In genomic region chr6:143276436-143276835, GRCh38 we compare ENCODE assay signal across 9 cellular contexts.
DNase-seq lines count a peak whose midpoint lies in the region; ATAC-seq and TF ChIP-seq lines count a peak whose summit lies in the region.
"Had no signal": no experiment of that assay in that cellular context is flagged by ENCODE, and none has a peak within 500 bp of the region (broad histone marks: within the 10 kb centered on the region; RNA-seq: fewer than 3 reads in every experiment).

No MANE protein-coding gene starts in this region.

- H4K20me1 ChIP-seq in neural progenitor cell (ENCODE audit: low read depth): no peaks in the 10 kb centered on the region
- H4K20me1 ChIP-seq in OCI-LY7 (ENCODE audit: insufficient read depth, low read length): 0 out of 2 replicates have a peak, but pooled peaks cover 2% of the 10 kb centered on the region

- H3K4me1 ChIP-seq in neural progenitor cell: no peaks in the 10 kb centered on the region
- H3K4me1 ChIP-seq in OCI-LY7 (ENCODE audit: insufficient read depth, low read length, poor library complexity, severe bottlenecking): no peaks in the 10 kb centered on the region

- H3K4me2 ChIP-seq in neural progenitor cell (no peak overlapping the region), OCI-LY7 (ENCODE audit: low read length) (no peak overlapping the region)

- H3K79me2 ChIP-seq in neural progenitor cell (ENCODE audit: low read depth) (no peaks in the 10 kb centered on the region), OCI-LY7 (ENCODE audit: insufficient read depth, low read depth, low read length) (no peaks in the 10 kb centered on the region)

- no peak overlapping the region for H3K9ac ChIP-seq in neural progenitor cell

- H3K36me3 Mint-ChIP-seq in activated CD4-positive, alpha-beta T cell treated with anti-CD3 and anti-CD28 coated beads for 36 hours (ENCODE audit: low read depth): peaks cover 6% of the 10 kb centered on the region
- H3K36me3 Mint-ChIP-seq in neural progenitor cell: no peaks in the 10 kb centered on the region

- intact Hi-C loops in activated CD4-positive, alpha-beta T cell treated with anti-CD3 and anti-CD28 coated beads for 36 hours (cut with DNase I, micrococcal nuclease): no loop called here
- intact Hi-C loops in OCI-LY7 (cut with micrococcal nuclease; ENCODE audit: unreplicated experiment): no loop called here

- peaks cover 3% of the 10 kb centered on the region for H3K4me1 Mint-ChIP-seq in activated CD4-positive, alpha-beta T cell treated with anti-CD3 and anti-CD28 coated beads for 36 hours
- no peaks in the 10 kb centered on the region for H3K4me1 Mint-ChIP-seq in neural progenitor cell

- no peaks in the 10 kb centered on the region for H3K9me3 ChIP-seq in neural progenitor cell (ENCODE audit: low read depth)
- H3K9me3 ChIP-seq in OCI-LY7 (ENCODE audit: low read length): no peaks in the 10 kb centered on the region

- DNase-seq in activated CD4-positive, alpha-beta T cell treated with anti-CD3 and anti-CD28 coated beads for 36 hours: no peak
- DNase-seq in activated CD4-positive, alpha-beta T cell treated with anti-CD3 and anti-CD28 coated beads, Interleukin-2, amount 50 U/mL, for 4 hours: no peak
- DNase-seq in neural progenitor cell (ENCODE audit: low spot score) (no peak), OCI-LY7 (ENCODE audit: low spot score) (no peak), HEK293T (ENCODE audit: extremely low spot score) (no peak)
- DNase-seq in stimulated activated CD4-positive, alpha-beta T cell treated with anti-CD3 and anti-CD28 coated beads, Interleukin-2, amount 100 ng/mL, for 24 hours: no peak

- POLR2A ChIA-PET in activated CD4-positive, alpha-beta T cell treated with anti-CD3 and anti-CD28 coated beads for 36 hours (lab: Charles Lee): no interaction called here
- POLR2A ChIA-PET in OCI-LY7 (lab: Charles Lee): no interaction called here
- POLR2A ChIA-PET in HEK293T (lab: Yijun Ruan, JAX): no interaction called here

- H3K27me3 ChIP-seq in neural progenitor cell: no peaks in the 10 kb centered on the region

- BruUV-seq in OCI-LY7 (replicated peaks; lab: Mats Ljungman, UMichigan): no TSS peak

- no peak overlapping the region for H3K27ac Mint-ChIP-seq in activated CD4-positive, alpha-beta T cell treated with anti-CD3 and anti-CD28 coated beads for 36 hours
- H3K27ac Mint-ChIP-seq in neural progenitor cell: peak overlapping the region; percentile 12
- H3K27ac Mint-ChIP-seq: activated naive CD8-positive, alpha-beta T cell had no signal

- no peak overlapping the region for H3K4me3 ChIP-seq in neural progenitor cell
- no peak overlapping the region for H3K4me3 ChIP-seq in OCI-LY7 (ENCODE audit: low read depth, low read length, poor library complexity, severe bottlenecking)

- no peaks in the 10 kb centered on the region for H3K9me2 ChIP-seq in OCI-LY7 (ENCODE audit: insufficient read depth, low read length)

- H3K27me3 Mint-ChIP-seq in activated CD4-positive, alpha-beta T cell treated with anti-CD3 and anti-CD28 coated beads for 36 hours: no peaks in the 10 kb centered on the region
- H3K27me3 Mint-ChIP-seq in neural progenitor cell (ENCODE audit: insufficient read depth, low read depth): peaks cover 2% of the 10 kb centered on the region
- H3K27me3 Mint-ChIP-seq: activated naive CD8-positive, alpha-beta T cell had no signal

- no peak overlapping the region for H2AFZ ChIP-seq in neural progenitor cell (replicated peaks)
- H2AFZ ChIP-seq in OCI-LY7 (ENCODE audit: low read length): no peak overlapping the region

- H3F3A ChIP-seq in neural progenitor cell (ENCODE audit: low read depth): no peaks in the 10 kb centered on the region

- no peak for TF ChIP-seq CTCF in neural progenitor cell (IDR thresholded peaks at IDR 0.05)
- no peak for TF ChIP-seq CTCF in OCI-LY7 (conservative IDR thresholded peaks at IDR 0.05; ENCODE audit: low read length)

- H3K36me3 ChIP-seq in neural progenitor cell: no peaks in the 10 kb centered on the region
- H3K36me3 ChIP-seq in OCI-LY7 (ENCODE audit: insufficient read depth, low read length): no peaks in the 10 kb centered on the region

- peak; percentile 55 for ATAC-seq in activated CD4-positive, alpha-beta T cell treated with anti-CD3 and anti-CD28 coated beads for 36 hours
- ATAC-seq in HG02571 (IDR thresholded peaks at IDR 0.05; ENCODE audit: unreplicated experiment) (peak; percentile 92), HG03521 (IDR thresholded peaks at IDR 0.05; ENCODE audit: unreplicated experiment) (peak; percentile 92)

- H3K9me3 Mint-ChIP-seq in activated CD4-positive, alpha-beta T cell treated with anti-CD3 and anti-CD28 coated beads for 36 hours (ENCODE audit: low read depth): peaks cover 5% of the 10 kb centered on the region
- no peaks in the 10 kb centered on the region for H3K9me3 Mint-ChIP-seq in neural progenitor cell

- no peak overlapping the region for H3K4me3 Mint-ChIP-seq in activated CD4-positive, alpha-beta T cell treated with anti-CD3 and anti-CD28 coated beads for 36 hours
- H3K4me3 Mint-ChIP-seq in neural progenitor cell: no peak overlapping the region
- H3K4me3 Mint-ChIP-seq: activated naive CD8-positive, alpha-beta T cell had no signal

- H3K27ac ChIP-seq in neural progenitor cell (no peak overlapping the region), OCI-LY7 (ENCODE audit: low read depth, low read length, poor library complexity, severe bottlenecking) (no peak overlapping the region)

- CTCF ChIA-PET in activated CD4-positive, alpha-beta T cell treated with anti-CD3 and anti-CD28 coated beads for 36 hours (lab: Charles Lee): no interaction called here
- CTCF ChIA-PET in OCI-LY7 (lab: Charles Lee; ENCODE audit: unreplicated experiment) (no interaction called here), HEK293T (lab: Yijun Ruan, JAX) (no interaction called here)

TF ChIP-seq in HEK293T, 16 proteins besides CTCF, POLR2A, EP300 and RAD21:
- TF ChIP-seq TARDBP (IDR thresholded peaks at IDR 0.05) (no peak), SUZ12 (IDR thresholded peaks at IDR 0.05) (no peak), HDGF (IDR thresholded peaks at IDR 0.05; ENCODE audit: borderline replicate concordance) (no peak), ZNF384 (IDR thresholded peaks at IDR 0.05) (no peak), CTBP1 (IDR thresholded peaks at IDR 0.05; ENCODE audit: borderline replicate concordance) (no peak), BHLHE40 (IDR thresholded peaks at IDR 0.05; ENCODE audit: borderline replicate concordance) (no peak)
- TF ChIP-seq, protein P1, sequence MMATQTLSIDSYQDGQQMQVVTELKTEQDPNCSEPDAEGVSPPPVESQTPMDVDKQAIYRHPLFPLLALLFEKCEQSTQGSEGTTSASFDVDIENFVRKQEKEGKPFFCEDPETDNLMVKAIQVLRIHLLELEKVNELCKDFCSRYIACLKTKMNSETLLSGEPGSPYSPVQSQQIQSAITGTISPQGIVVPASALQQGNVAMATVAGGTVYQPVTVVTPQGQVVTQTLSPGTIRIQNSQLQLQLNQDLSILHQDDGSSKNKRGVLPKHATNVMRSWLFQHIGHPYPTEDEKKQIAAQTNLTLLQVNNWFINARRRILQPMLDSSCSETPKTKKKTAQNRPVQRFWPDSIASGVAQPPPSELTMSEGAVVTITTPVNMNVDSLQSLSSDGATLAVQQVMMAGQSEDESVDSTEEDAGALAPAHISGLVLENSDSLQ (IDR thresholded peaks at IDR 0.05): no peak
TF ChIP-seq in HEK293T: peak in this region for 0.
